17 cellular contexts compared by ENCODE assay signal in genomic region chr13:112852392-112852791, GRCh38.
DNase-seq lines count a peak whose midpoint lies in the region; ATAC-seq and TF ChIP-seq lines count a peak whose summit lies in the region.
"Had no signal": no experiment of that assay in that cellular context is flagged by ENCODE, and none has a peak within 500 bp of the region (broad histone marks: within the 10 kb centered on the region; RNA-seq: fewer than 3 reads in every experiment).

No MANE protein-coding gene starts in this region.

- H3K79me2 ChIP-seq in neural progenitor cell (ENCODE audit: low read depth) = no peaks in the 10 kb centered on the region

- no peak overlapping the region for H2AFZ ChIP-seq in neural progenitor cell (replicated peaks)

- H3K4me3 ChIP-seq in neural progenitor cell = no peak overlapping the region
- H3K4me3 ChIP-seq in foreskin fibroblast (ENCODE audit: low read depth in 1 of 2, low read length in 2 of 2) = no peak overlapping the region
- H3K4me3 ChIP-seq: BLaER1 had no signal

- no peak for TF ChIP-seq CTCF in glutamatergic neuron (IDR thresholded peaks at IDR 0.05; ENCODE audit: partially characterized antibody, unreplicated experiment)
- no peak for TF ChIP-seq CTCF in neural progenitor cell (IDR thresholded peaks at IDR 0.05)
- no peak for TF ChIP-seq CTCF in foreskin fibroblast (IDR thresholded peaks at IDR 0.05; ENCODE audit: low read depth, low read length)

- H3K4me1 ChIP-seq in neural progenitor cell = peaks cover 14% of the 10 kb centered on the region
- H3K4me1 ChIP-seq: Caco-2 had no signal

- ATAC-seq in stimulated activated effector memory CD8-positive, alpha-beta T cell treated with anti-CD3 and anti-CD28 coated beads, Interleukin-12 subunit alpha, Interleukin-12 subunit beta, amount 100 ng/mL, for 72 hours = no peak
- no peak for ATAC-seq in sciatic nerve

- no peak overlapping the region for H3K4me3 Mint-ChIP-seq in activated naive CD4-positive, alpha-beta T cell treated with anti-CD3 and anti-CD28 coated beads, Interleukin-2, amount 10 ng/mL, durations not matched to agents 7 days and 5 days
- H3K4me3 Mint-ChIP-seq in glutamatergic neuron (ENCODE audit: unreplicated experiment) (no peak overlapping the region), neural progenitor cell (no peak overlapping the region)
- no peak overlapping the region for H3K4me3 Mint-ChIP-seq in stimulated activated effector memory CD8-positive, alpha-beta T cell treated with anti-CD3 and anti-CD28 coated beads, Interleukin-12 subunit alpha, Interleukin-12 subunit beta, amount 100 ng/mL, for 72 hours
- H3K4me3 Mint-ChIP-seq in activated T-helper 2 cell treated with anti-CD3 and anti-CD28 coated beads, Interferon-gamma antibody, Interleukin-2, Interleukin-4, amounts not matched to agents 10 μg/mL and 5 μg/mL and 100 μg/mL, durations not matched to agents 14 hours and 24 hours and 36 hours (ENCODE audit: low read depth) = no peak overlapping the region
- H3K4me3 Mint-ChIP-seq: CD8-positive, alpha-beta memory T cell; HFFc6 had no signal

- no peaks in the 10 kb centered on the region for H3K27me3 Mint-ChIP-seq in activated naive CD4-positive, alpha-beta T cell treated with anti-CD3 and anti-CD28 coated beads, Interleukin-2, amount 10 ng/mL, durations not matched to agents 7 days and 5 days
- H3K27me3 Mint-ChIP-seq in glutamatergic neuron (ENCODE audit: unreplicated experiment) = no peaks in the 10 kb centered on the region
- H3K27me3 Mint-ChIP-seq in neural progenitor cell (ENCODE audit: insufficient read depth, low read depth) = no peaks in the 10 kb centered on the region
- no peaks in the 10 kb centered on the region for H3K27me3 Mint-ChIP-seq in activated T-helper 2 cell treated with anti-CD3 and anti-CD28 coated beads, Interferon-gamma antibody, Interleukin-2, Interleukin-4, amounts not matched to agents 10 μg/mL and 5 μg/mL and 100 μg/mL, durations not matched to agents 14 hours and 24 hours and 36 hours (ENCODE audit: low read depth)
- H3K27me3 Mint-ChIP-seq: CD8-positive, alpha-beta memory T cell had no signal

- no peaks in the 10 kb centered on the region for H3K9me3 Mint-ChIP-seq in activated naive CD4-positive, alpha-beta T cell treated with anti-CD3 and anti-CD28 coated beads, Interleukin-2, amount 10 ng/mL, durations not matched to agents 7 days and 5 days
- H3K9me3 Mint-ChIP-seq in glutamatergic neuron (ENCODE audit: unreplicated experiment) = peaks cover 1% of the 10 kb centered on the region
- H3K9me3 Mint-ChIP-seq in neural progenitor cell = peaks cover 5% of the 10 kb centered on the region
- no peaks in the 10 kb centered on the region for H3K9me3 Mint-ChIP-seq in stimulated activated effector memory CD8-positive, alpha-beta T cell treated with anti-CD3 and anti-CD28 coated beads, Interleukin-12 subunit alpha, Interleukin-12 subunit beta, amount 100 ng/mL, for 72 hours
- peaks cover 6% of the 10 kb centered on the region for H3K9me3 Mint-ChIP-seq in activated T-helper 2 cell treated with anti-CD3 and anti-CD28 coated beads, Interferon-gamma antibody, Interleukin-2, Interleukin-4, amounts not matched to agents 10 μg/mL and 5 μg/mL and 100 μg/mL, durations not matched to agents 14 hours and 24 hours and 36 hours
- H3K9me3 Mint-ChIP-seq: CD8-positive, alpha-beta memory T cell had no signal

- H3K27ac ChIP-seq in neural progenitor cell = no peak overlapping the region
- H3K27ac ChIP-seq: BLaER1 had no signal

- H3K9ac ChIP-seq in neural progenitor cell = no peak overlapping the region
- H3K9ac ChIP-seq: BLaER1 had no signal

- no peaks in the 10 kb centered on the region for H3K9me3 ChIP-seq in neural progenitor cell (ENCODE audit: low read depth)

- H3K27me3 ChIP-seq in neural progenitor cell = no peaks in the 10 kb centered on the region
- H3K27me3 ChIP-seq: BLaER1 had no signal

- H3K4me2 ChIP-seq in neural progenitor cell = no peak overlapping the region
- H3K4me2 ChIP-seq: BLaER1 had no signal

- peaks cover 8% of the 10 kb centered on the region for H3F3A ChIP-seq in neural progenitor cell (ENCODE audit: low read depth)

- no peaks in the 10 kb centered on the region for H3K4me1 Mint-ChIP-seq in activated naive CD4-positive, alpha-beta T cell treated with anti-CD3 and anti-CD28 coated beads, Interleukin-2, amount 10 ng/mL, durations not matched to agents 7 days and 5 days
- peaks cover 8% of the 10 kb centered on the region for H3K4me1 Mint-ChIP-seq in glutamatergic neuron (ENCODE audit: low read depth, unreplicated experiment)
- peaks cover 19% of the 10 kb centered on the region for H3K4me1 Mint-ChIP-seq in neural progenitor cell
- no peaks in the 10 kb centered on the region for H3K4me1 Mint-ChIP-seq in stimulated activated effector memory CD8-positive, alpha-beta T cell treated with anti-CD3 and anti-CD28 coated beads, Interleukin-12 subunit alpha, Interleukin-12 subunit beta, amount 100 ng/mL, for 72 hours
- peaks cover 3% of the 10 kb centered on the region for H3K4me1 Mint-ChIP-seq in activated T-helper 2 cell treated with anti-CD3 and anti-CD28 coated beads, Interferon-gamma antibody, Interleukin-2, Interleukin-4, amounts not matched to agents 10 μg/mL and 5 μg/mL and 100 μg/mL, durations not matched to agents 14 hours and 24 hours and 36 hours (ENCODE audit: low read depth)
- H3K4me1 Mint-ChIP-seq: CD8-positive, alpha-beta memory T cell had no signal

- intact Hi-C loops in activated T-helper 2 cell treated with anti-CD3 and anti-CD28 coated beads, Interferon-gamma antibody, Interleukin-2, Interleukin-4, amounts not matched to agents 10 μg/mL and 5 μg/mL and 100 μg/mL, durations not matched to agents 14 hours and 24 hours and 36 hours (cut with micrococcal nuclease) = no loop called here
- intact Hi-C loops in sciatic nerve (cut with DNase I) = no loop called here

- peaks cover 16% of the 10 kb centered on the region for H4K20me1 ChIP-seq in neural progenitor cell (ENCODE audit: low read depth)
- H4K20me1 ChIP-seq: BLaER1 had no signal

- H3K36me3 Mint-ChIP-seq in activated naive CD4-positive, alpha-beta T cell treated with anti-CD3 and anti-CD28 coated beads, Interleukin-2, amount 10 ng/mL, durations not matched to agents 7 days and 5 days = peaks cover 40% of the 10 kb centered on the region
- H3K36me3 Mint-ChIP-seq in glutamatergic neuron (ENCODE audit: unreplicated experiment) = peaks cover 24% of the 10 kb centered on the region
- H3K36me3 Mint-ChIP-seq in neural progenitor cell = peaks cover 33% of the 10 kb centered on the region
- peaks cover 60% of the 10 kb centered on the region for H3K36me3 Mint-ChIP-seq in stimulated activated effector memory CD8-positive, alpha-beta T cell treated with anti-CD3 and anti-CD28 coated beads, Interleukin-12 subunit alpha, Interleukin-12 subunit beta, amount 100 ng/mL, for 72 hours
- H3K36me3 Mint-ChIP-seq in activated T-helper 2 cell treated with anti-CD3 and anti-CD28 coated beads, Interferon-gamma antibody, Interleukin-2, Interleukin-4, amounts not matched to agents 10 μg/mL and 5 μg/mL and 100 μg/mL, durations not matched to agents 14 hours and 24 hours and 36 hours (ENCODE audit: low read depth) = peaks cover 62% of the 10 kb centered on the region

- no peak for DNase-seq in activated naive CD4-positive, alpha-beta T cell treated with anti-CD3 and anti-CD28 coated beads, Interleukin-2, amount 10 ng/mL, durations not matched to agents 7 days and 5 days
- DNase-seq in activated naive CD4-positive, alpha-beta T cell treated with anti-CD3 and anti-CD28 coated beads, Interleukin-2, amount 50 U/mL, for 16 hours = no peak
- DNase-seq in glutamatergic neuron = no peak
- DNase-seq in neural progenitor cell (ENCODE audit: low spot score) = no peak
- no peak for DNase-seq in stimulated activated effector memory CD8-positive, alpha-beta T cell treated with anti-CD3 and anti-CD28 coated beads, Interleukin-12 subunit alpha, Interleukin-12 subunit beta, amount 100 ng/mL, for 72 hours (ENCODE audit: low spot score in 2 of 2)
- DNase-seq in activated T-helper 2 cell treated with anti-CD3 and anti-CD28 coated beads, Interferon-gamma antibody, Interleukin-2, Interleukin-4, amounts not matched to agents 10 μg/mL and 5 μg/mL and 100 μg/mL, durations not matched to agents 14 hours and 24 hours and 36 hours (ENCODE audit: low spot score) = no peak
- DNase-seq in foreskin fibroblast = no peak
- no peak for DNase-seq in sciatic nerve (ENCODE audit: low spot score)
- DNase-seq: 8988T; AML-193; Caco-2; CD8-positive, alpha-beta memory T cell; DND-41; GDM1; HCEC 1CT; HFFc6 had no signal

- H3K36me3 ChIP-seq in neural progenitor cell = no peaks in the 10 kb centered on the region

- peak overlapping the region; percentile 9 for H3K27ac Mint-ChIP-seq in activated naive CD4-positive, alpha-beta T cell treated with anti-CD3 and anti-CD28 coated beads, Interleukin-2, amount 10 ng/mL, durations not matched to agents 7 days and 5 days
- H3K27ac Mint-ChIP-seq in glutamatergic neuron (ENCODE audit: unreplicated experiment) = peak overlapping the region; percentile 31
- peak overlapping the region; percentile 7 for H3K27ac Mint-ChIP-seq in neural progenitor cell
- peak overlapping the region; percentile 69 for H3K27ac Mint-ChIP-seq in stimulated activated effector memory CD8-positive, alpha-beta T cell treated with anti-CD3 and anti-CD28 coated beads, Interleukin-12 subunit alpha, Interleukin-12 subunit beta, amount 100 ng/mL, for 72 hours
- no peak overlapping the region for H3K27ac Mint-ChIP-seq in activated T-helper 2 cell treated with anti-CD3 and anti-CD28 coated beads, Interferon-gamma antibody, Interleukin-2, Interleukin-4, amounts not matched to agents 10 μg/mL and 5 μg/mL and 100 μg/mL, durations not matched to agents 14 hours and 24 hours and 36 hours
- H3K27ac Mint-ChIP-seq: HFFc6 had no signal

- CTCF ChIA-PET in activated naive CD4-positive, alpha-beta T cell treated with anti-CD3 and anti-CD28 coated beads, Interleukin-2, amount 10 ng/mL, durations not matched to agents 7 days and 5 days (lab: Charles Lee) = no interaction called here
